Comparison of ENCODE assay signal across 18 cellular contexts in the genomic region with DNA sequence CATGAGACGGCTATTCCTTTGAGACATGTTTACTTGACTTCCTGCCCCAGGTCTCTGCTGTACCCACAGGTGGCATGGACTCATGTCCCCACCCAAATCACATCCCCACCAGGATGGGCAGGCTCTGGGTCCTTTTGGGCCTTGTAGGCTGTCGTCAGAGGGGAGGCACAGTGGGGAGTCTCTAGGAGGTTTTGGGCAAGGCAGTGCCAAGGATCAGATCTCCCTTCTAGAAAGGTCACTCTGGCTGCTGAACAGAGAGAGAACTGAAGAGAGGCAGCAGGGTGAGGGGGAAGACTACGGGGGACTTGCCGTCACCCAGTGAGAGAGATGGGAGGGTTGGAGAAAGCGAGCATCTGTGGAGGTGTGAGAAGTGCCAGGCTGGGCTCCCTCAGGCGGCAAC.
"Had no signal": no experiment of that assay in that cellular context is flagged by ENCODE, and none has a peak within 500 bp of the region (broad histone marks: within the 10 kb centered on the region; RNA-seq: fewer than 3 reads in every experiment).

No MANE protein-coding gene starts in this region.

- H3K9me3 ChIP-seq: lower lobe of right lung, right atrium auricular region, testis, upper lobe of right lung had no signal

- ATAC-seq: activated T-cell treated with anti-CD3 and anti-CD28 coated beads, Interleukin-2, amount 50 U/mL, for 4 hours; lower lobe of right lung; stimulated activated naive CD8-positive, alpha-beta T cell treated with anti-CD3 and anti-CD28 coated beads, Interleukin-15, amount 100 ng/mL, for 72 hours; upper lobe of right lung; WTC11 had no signal

- H3K9me3 Mint-ChIP-seq: activated naive CD4-positive, alpha-beta T cell treated with anti-CD3 and anti-CD28 coated beads, Interleukin-2, amount 50 U/mL, for 24 hours; T-helper 1 cell treated with Interleukin-12 subunit alpha and Interleukin-12 subunit beta and Interleukin-4 antibody, amounts not matched to agents 30 μg/mL and 1 μg/mL, for 36 hours had no signal

- H3K4me1 Mint-ChIP-seq: activated naive CD4-positive, alpha-beta T cell treated with anti-CD3 and anti-CD28 coated beads, Interleukin-2, amount 50 U/mL, for 24 hours had no signal

- DNase-seq: activated CD4-positive, alpha-beta memory T cell treated with anti-CD3 and anti-CD28 coated beads, Interleukin-2, amount 10 ng/mL, durations not matched to agents 7 days and 5 days; activated CD4-positive, alpha-beta T cell treated with anti-CD3 and anti-CD28 coated beads for 4 hours; activated effector memory CD4-positive, alpha-beta T cell treated with anti-CD3 and anti-CD28 coated beads, Interleukin-2, amount 50 U/mL, for 16 hours; activated T-cell treated with anti-CD3 and anti-CD28 coated beads, Interleukin-2, amount 50 U/mL, for 4 hours; central memory CD4-positive, alpha-beta T cell; hypothalamus; naive B cell; stimulated activated naive CD8-positive, alpha-beta T cell treated with anti-CD3 and anti-CD28 coated beads, Interleukin-15, amount 100 ng/mL, for 72 hours; testis had no signal

- H3K4me3 ChIP-seq: coronary artery, esophagus muscularis mucosa, lower lobe of right lung, right atrium auricular region, skin epidermis, testis, upper lobe of right lung had no signal

- H3K4me3 Mint-ChIP-seq: activated CD4-positive, alpha-beta memory T cell treated with anti-CD3 and anti-CD28 coated beads, Interleukin-2, amount 10 ng/mL, durations not matched to agents 7 days and 5 days; activated naive CD4-positive, alpha-beta T cell treated with anti-CD3 and anti-CD28 coated beads, Interleukin-2, amount 50 U/mL, for 24 hours; activated T-cell treated with anti-CD3 and anti-CD28 coated beads, Interleukin-2, amount 50 U/mL, for 4 hours; stimulated activated naive CD8-positive, alpha-beta T cell treated with anti-CD3 and anti-CD28 coated beads, Interleukin-15, amount 100 ng/mL, for 72 hours; T-helper 1 cell treated with Interleukin-12 subunit alpha and Interleukin-12 subunit beta and Interleukin-4 antibody, amounts not matched to agents 30 μg/mL and 1 μg/mL, for 36 hours; WTC11 had no signal

- H3K27ac Mint-ChIP-seq: activated CD4-positive, alpha-beta memory T cell treated with anti-CD3 and anti-CD28 coated beads, Interleukin-2, amount 10 ng/mL, durations not matched to agents 7 days and 5 days; activated naive CD4-positive, alpha-beta T cell treated with anti-CD3 and anti-CD28 coated beads, Interleukin-2, amount 50 U/mL, for 24 hours; T-helper 1 cell treated with Interleukin-12 subunit alpha and Interleukin-12 subunit beta and Interleukin-4 antibody, amounts not matched to agents 30 μg/mL and 1 μg/mL, for 36 hours; WTC11 had no signal

- H3K27me3 ChIP-seq: esophagus muscularis mucosa, right atrium auricular region, testis, upper lobe of right lung had no signal

- H3K27me3 Mint-ChIP-seq: activated CD4-positive, alpha-beta memory T cell treated with anti-CD3 and anti-CD28 coated beads, Interleukin-2, amount 10 ng/mL, durations not matched to agents 7 days and 5 days; activated naive CD4-positive, alpha-beta T cell treated with anti-CD3 and anti-CD28 coated beads, Interleukin-2, amount 50 U/mL, for 24 hours; stimulated activated naive CD8-positive, alpha-beta T cell treated with anti-CD3 and anti-CD28 coated beads, Interleukin-15, amount 100 ng/mL, for 72 hours had no signal

- H3K36me3 ChIP-seq: esophagus muscularis mucosa, lower lobe of right lung, right atrium auricular region, upper lobe of right lung had no signal

- H3K4me1 ChIP-seq: lower lobe of right lung had no signal

- H3K27ac ChIP-seq: coronary artery, esophagus muscularis mucosa, lower lobe of right lung, right atrium auricular region, skin epidermis, testis, upper lobe of right lung had no signal
